ENCODE assay signal across 20 cellular contexts in genomic region chr6:113683968-113684367, GRCh38.
"Had no signal": no experiment of that assay in that cellular context is flagged by ENCODE, and none has a peak within 500 bp of the region (broad histone marks: within the 10 kb centered on the region; RNA-seq: fewer than 3 reads in every experiment).

No MANE protein-coding gene starts in this region.

- H3K4me1 ChIP-seq: SJSA1 had no signal

- DNase-seq: activated CD4-positive, alpha-beta T cell treated with anti-CD3 and anti-CD28 coated beads for 48 hours; activated CD4-positive, alpha-beta T cell treated with anti-CD3 and anti-CD28 coated beads, Interleukin-2, amount 50 U/mL, for 4 hours; activated CD4-positive, CD25-positive, alpha-beta regulatory T cell treated with anti-CD3 and anti-CD28 coated beads, Interleukin-2, amount 50 U/mL, for 72 hours; activated CD8-positive, alpha-beta T cell treated with anti-CD3 and anti-CD28 coated beads, Interleukin-2, amount 10 ng/mL, durations not matched to agents 7 days and 5 days; activated effector memory CD4-positive, alpha-beta T cell treated with Interleukin-2 at 50 U/mL for 16 hours; activated naive CD4-positive, alpha-beta T cell; activated T-cell treated with anti-CD3 and anti-CD28 coated beads, Interleukin-2, amount 50 U/mL, for 24 hours; amniotic stem cell; brain microvascular endothelial cell; caudate nucleus; MM.1S; NCI-H1105; NCI-H1436; NCI-H1694 treated with DMSO at 0.1 percent for 48 hours; NCI-H345; NCI-H510A; NCI-H526 treated with DMSO at 0.1 percent for 48 hours; NK-92 treated with Interleukin-12 subunit alpha and Interleukin-12 subunit beta, amount 100 ng/mL, for 24 hours; SHP77 had no signal

- H3K36me3 ChIP-seq: brain microvascular endothelial cell, SJSA1 had no signal

- H3K4me3 ChIP-seq: SJSA1 had no signal

- ATAC-seq: activated CD8-positive, alpha-beta T cell treated with anti-CD3 and anti-CD28 coated beads, Interleukin-2, amount 10 ng/mL, durations not matched to agents 7 days and 5 days had no signal

- H3K9me3 ChIP-seq: SJSA1 had no signal

- H3K27me3 ChIP-seq: brain microvascular endothelial cell, SJSA1 had no signal

- H3K27ac ChIP-seq: brain microvascular endothelial cell, SJSA1 had no signal
